In the genomic region with DNA sequence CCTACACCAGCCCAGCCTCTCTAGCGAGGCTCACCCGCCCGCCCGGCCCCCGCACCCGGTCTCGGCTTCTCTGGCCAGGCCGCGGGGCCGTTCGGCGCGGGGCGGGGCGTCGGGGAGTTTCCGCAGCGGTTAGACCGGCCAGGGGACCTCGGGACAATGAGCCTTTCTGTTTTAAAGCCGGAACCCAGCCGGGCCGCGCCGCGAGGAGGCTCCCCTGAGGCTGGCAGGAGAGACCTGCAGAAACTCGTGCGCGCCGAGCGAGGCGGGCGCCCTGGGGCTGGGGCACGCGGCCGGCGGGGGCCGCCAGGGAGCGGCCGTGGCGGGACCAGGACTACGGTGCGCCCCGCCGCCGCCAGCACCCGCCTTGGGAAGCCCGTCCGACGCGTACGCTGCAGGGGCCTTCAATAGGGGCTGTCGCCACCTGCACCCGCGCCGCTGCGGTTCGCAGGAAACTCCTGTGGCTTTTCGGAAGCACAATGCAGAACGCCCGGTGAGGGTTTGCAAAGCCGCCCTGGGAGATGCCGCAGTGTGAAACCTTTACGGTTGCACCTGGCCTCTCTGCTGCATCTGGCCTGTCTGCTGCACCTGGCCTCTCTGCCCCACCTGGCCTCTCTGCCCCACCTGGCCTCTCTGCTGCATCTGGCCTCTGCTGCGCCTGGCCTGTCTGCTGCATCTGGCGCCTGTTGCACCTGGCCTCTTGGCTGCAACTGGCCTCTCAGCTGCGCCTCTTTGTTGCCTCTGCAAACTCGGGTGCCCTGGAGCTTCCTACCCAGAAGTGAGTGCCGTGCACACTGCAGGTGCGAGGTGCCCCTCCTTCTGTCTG, we compare ENCODE assay signal across 8 cellular contexts.
DNase-seq lines count a peak whose midpoint lies in the region; ATAC-seq and TF ChIP-seq lines count a peak whose summit lies in the region.

No MANE protein-coding gene starts in this region.

- peak; percentile 34 to 46 (median 35) for TF ChIP-seq POLR2A in body of pancreas (IDR thresholded peaks at IDR 0.05)

- in situ Hi-C loops in GM23248 (cut with MboI): no loop called here

- peak overlapping the region; percentile 86 for H3K4me3 Mint-ChIP-seq in T-helper 1 cell treated with Interleukin-12 subunit alpha and Interleukin-12 subunit beta and Interleukin-4 antibody, amounts not matched to agents 30 μg/mL and 1 μg/mL, for 36 hours

- H3K9me3 Mint-ChIP-seq in T-helper 1 cell treated with Interleukin-12 subunit alpha and Interleukin-12 subunit beta and Interleukin-4 antibody, amounts not matched to agents 30 μg/mL and 1 μg/mL, for 36 hours: no peaks in the 10 kb centered on the region

- H2AFZ ChIP-seq in GM23248: peak overlapping the region; percentile 55
- H2AFZ ChIP-seq in smooth muscle cell (ENCODE audit: low read depth): no peak overlapping the region

- H3K27me3 Mint-ChIP-seq in T-helper 1 cell treated with Interleukin-12 subunit alpha and Interleukin-12 subunit beta and Interleukin-4 antibody, amounts not matched to agents 30 μg/mL and 1 μg/mL, for 36 hours (ENCODE audit: low read depth): peaks cover 48% of the 10 kb centered on the region

- no peaks in the 10 kb centered on the region for H3F3A ChIP-seq in GM23248 (ENCODE audit: insufficient read depth)
- H3F3A ChIP-seq in smooth muscle cell (ENCODE audit: low read depth): no peaks in the 10 kb centered on the region

- H3K27ac Mint-ChIP-seq in T-helper 1 cell treated with Interleukin-12 subunit alpha and Interleukin-12 subunit beta and Interleukin-4 antibody, amounts not matched to agents 30 μg/mL and 1 μg/mL, for 36 hours: no peak overlapping the region

- H4K20me1 ChIP-seq in GM23248 (ENCODE audit: insufficient read depth): no peaks in the 10 kb centered on the region
- no peaks in the 10 kb centered on the region for H4K20me1 ChIP-seq in smooth muscle cell (ENCODE audit: low read depth)

- no peak overlapping the region for H3K27ac ChIP-seq in GM23248
- H3K27ac ChIP-seq in body of pancreas: peak overlapping the region; percentile 77 to 94 (median 84)
- H3K27ac ChIP-seq in smooth muscle cell (ENCODE audit: low read depth): no peak overlapping the region

- H3K9ac ChIP-seq in ES-I3 (ENCODE audit: low read depth, low read length) (peak overlapping the region; percentile 68), GM23248 (peak overlapping the region; percentile 21; the same call in 1 of the 2 replicates), smooth muscle cell (ENCODE audit: low read depth) (no peak overlapping the region)

- intact Hi-C loops in body of pancreas (cut with DNase I): no loop called here

- peak overlapping the region; percentile 65 for H3K4me3 ChIP-seq in GM23248
- peak overlapping the region; percentile 33 for H3K4me3 ChIP-seq in MG63
- H3K4me3 ChIP-seq in body of pancreas: peak overlapping the region in 1 of 2 donors; percentile 13
- H3K4me3 ChIP-seq in smooth muscle cell: peak overlapping the region; percentile 64

- H3K79me2 ChIP-seq in GM23248 (ENCODE audit: insufficient read depth) (no peaks in the 10 kb centered on the region), smooth muscle cell (ENCODE audit: low read depth) (no peaks in the 10 kb centered on the region)

- no peaks in the 10 kb centered on the region for H3K9me2 ChIP-seq in GM23248 (ENCODE audit: insufficient read depth)

- WGBS in GM23248 (ENCODE audit: low coverage in 1 of 2, low lambda C conversion rate in 2 of 2, missing lambda C conversion rate in 2 of 2), 2 experiments: 11 to 28% methylated on average over 26 to 65 of the region's 70 CpGs
- WGBS in body of pancreas, 2 donors: 2% methylated on average over 12 to 70 of the region's 70 CpGs
- 9% methylated on average over 57 of the region's 70 CpGs for WGBS in smooth muscle cell (ENCODE audit: low lambda C conversion rate)

- H3K4me1 Mint-ChIP-seq in T-helper 1 cell treated with Interleukin-12 subunit alpha and Interleukin-12 subunit beta and Interleukin-4 antibody, amounts not matched to agents 30 μg/mL and 1 μg/mL, for 36 hours (ENCODE audit: low read depth): peaks cover 11% of the 10 kb centered on the region

- H3K9me3 ChIP-seq in ES-I3 (ENCODE audit: control insufficient read depth, insufficient read depth, low read length) (no peaks in the 10 kb centered on the region), GM23248 (ENCODE audit: low read depth) (no peaks in the 10 kb centered on the region), MG63 (no peaks in the 10 kb centered on the region), body of pancreas (no peaks in the 10 kb centered on the region), smooth muscle cell (replicated peaks; ENCODE audit: low read depth) (no peaks in the 10 kb centered on the region)

- H3K4me1 ChIP-seq in ES-I3 (ENCODE audit: insufficient read depth, low read length) (no peaks in the 10 kb centered on the region), GM23248 (ENCODE audit: insufficient read depth) (no peaks in the 10 kb centered on the region), body of pancreas (peaks cover 25% of the 10 kb centered on the region), smooth muscle cell (ENCODE audit: low read depth) (no peaks in the 10 kb centered on the region)

- H3K4me2 ChIP-seq in GM23248 (ENCODE audit: unreplicated experiment) (peak overlapping the region; percentile 54), smooth muscle cell (peak overlapping the region; percentile 93)

- peak; percentile 81 for ATAC-seq in body of pancreas

- TF ChIP-seq CTCF in body of pancreas (IDR thresholded peaks at IDR 0.05): peak in 2 of 7 experiments; percentile 26 to 34
- no peak for TF ChIP-seq CTCF in smooth muscle cell (IDR thresholded peaks at IDR 0.05; ENCODE audit: borderline replicate concordance, insufficient read depth, poor library complexity, severe bottlenecking)

- no peaks in the 10 kb centered on the region for H3K36me3 Mint-ChIP-seq in T-helper 1 cell treated with Interleukin-12 subunit alpha and Interleukin-12 subunit beta and Interleukin-4 antibody, amounts not matched to agents 30 μg/mL and 1 μg/mL, for 36 hours (ENCODE audit: low read depth)

- H3K36me3 ChIP-seq in ES-I3 (ENCODE audit: insufficient read depth, low read length): no peaks in the 10 kb centered on the region
- no peaks in the 10 kb centered on the region for H3K36me3 ChIP-seq in GM23248 (ENCODE audit: low read depth)
- no peaks in the 10 kb centered on the region for H3K36me3 ChIP-seq in MG63
- H3K36me3 ChIP-seq in body of pancreas (replicated peaks in 1 of 2; ENCODE audit: insufficient read depth in 1 of 2, low read depth in 2 of 2): no peaks in the 10 kb centered on the region
- H3K36me3 ChIP-seq in smooth muscle cell (ENCODE audit: low read depth): no peaks in the 10 kb centered on the region

- no peaks in the 10 kb centered on the region for H3K27me3 ChIP-seq in GM23248 (replicated peaks; ENCODE audit: insufficient read depth)
- H3K27me3 ChIP-seq in MG63: no peaks in the 10 kb centered on the region
- H3K27me3 ChIP-seq in body of pancreas: no peaks in the 10 kb centered on the region
- no peaks in the 10 kb centered on the region for H3K27me3 ChIP-seq in smooth muscle cell (ENCODE audit: low read depth)

- DNase-seq in GM23248 (peak; percentile 52), MG63 (peak; percentile 66), body of pancreas (peak; percentile 76 to 86 (median 80)), iPS-NIHi11 (ENCODE audit: low spot score) (peak; percentile 80), smooth muscle cell (lab: John Stamatoyannopoulos, UW; ENCODE audit: unreplicated experiment) (peak; percentile 11), NCI-H1105 (lab: John Stamatoyannopoulos, UW) (no peak)

Comparison
In these comparisons a context has a peak if more than half of its experiments do, and no peak if none do; other contexts are left out.
1. H3K27ac ChIP-seq: peak in body of pancreas (4 of 4); none in GM23248 (single experiment) and smooth muscle cell (single experiment).